ENCODE assay signal across 8 cellular contexts in genomic region chr6:108558372-108559096, GRCh38. TPM values are rescaled to one million over a fixed set of nuclear protein-coding genes. Genes with fewer than 3 reads are reported as not detected.
A peak's percentile ranks its signal among the peaks of the same experiment; 100 is the strongest.
DNase-seq lines count a peak whose midpoint lies in the region; ATAC-seq lines count a peak whose summit lies in the region.

No MANE protein-coding gene starts in this region.

- no peaks in the 10 kb centered on the region for H3K27me3 Mint-ChIP-seq in CD4-positive, CD25-positive, alpha-beta regulatory T cell

- no peaks in the 10 kb centered on the region for H3K9me3 ChIP-seq in CD4-positive, CD25-positive, alpha-beta regulatory T cell (ENCODE audit: control insufficient read depth in 2 of 2, low read length in 2 of 2)
- no peaks in the 10 kb centered on the region for H3K9me3 ChIP-seq in effector memory CD4-positive, alpha-beta T cell (ENCODE audit: control insufficient read depth, low read length)

- H3K36me3 Mint-ChIP-seq in CD4-positive, CD25-positive, alpha-beta regulatory T cell = peaks cover 6% of the 10 kb centered on the region

- peak overlapping the region; percentile 99 for H3K4me3 ChIP-seq in CD4-positive, CD25-positive, alpha-beta regulatory T cell (ENCODE audit: low read depth, low read length)
- peak overlapping the region; percentile 98 for H3K4me3 ChIP-seq in effector memory CD4-positive, alpha-beta T cell (ENCODE audit: insufficient read depth, low read depth, low read length, poor library complexity, severe bottlenecking)

- peak; percentile 70 to 72 for ATAC-seq in CD4-positive, CD25-positive, alpha-beta regulatory T cell (ENCODE audit: low read depth in 2 of 2)
- ATAC-seq in GM21360 (IDR thresholded peaks at IDR 0.05; ENCODE audit: unreplicated experiment) = peak; percentile 59

- H3K36me3 ChIP-seq in CD4-positive, CD25-positive, alpha-beta regulatory T cell (ENCODE audit: control insufficient read depth, insufficient read depth, low read length) = no peaks in the 10 kb centered on the region
- H3K36me3 ChIP-seq in effector memory CD4-positive, alpha-beta T cell (ENCODE audit: control insufficient read depth, insufficient read depth, low read length) = no peaks in the 10 kb centered on the region

- H3K4me1 ChIP-seq in CD4-positive, CD25-positive, alpha-beta regulatory T cell (ENCODE audit: control insufficient read depth, insufficient read depth, low read length, poor library complexity, severe bottlenecking) = peaks cover 20% of the 10 kb centered on the region
- H3K4me1 ChIP-seq in effector memory CD4-positive, alpha-beta T cell (ENCODE audit: control insufficient read depth, insufficient read depth, low read length, poor library complexity, severe bottlenecking) = peaks cover 12% of the 10 kb centered on the region

- peak overlapping the region; percentile 91 to 100 (median 99) for H3K27ac Mint-ChIP-seq in CD4-positive, CD25-positive, alpha-beta regulatory T cell

- peak overlapping the region; percentile 100 for H3K27ac ChIP-seq in CD4-positive, CD25-positive, alpha-beta regulatory T cell (ENCODE audit: insufficient read depth, low read length, poor library complexity, severe bottlenecking)
- peak overlapping the region; percentile 99 for H3K27ac ChIP-seq in effector memory CD4-positive, alpha-beta T cell (ENCODE audit: insufficient read depth, low read length, poor library complexity, severe bottlenecking)

- H3K27me3 ChIP-seq in CD4-positive, CD25-positive, alpha-beta regulatory T cell (ENCODE audit: control insufficient read depth, insufficient read depth, low read length) = no peaks in the 10 kb centered on the region
- H3K27me3 ChIP-seq in effector memory CD4-positive, alpha-beta T cell (replicated peaks; ENCODE audit: control insufficient read depth, insufficient read depth, low read length, poor library complexity, severe bottlenecking) = no peaks in the 10 kb centered on the region

- H3K4me3 Mint-ChIP-seq in CD4-positive, CD25-positive, alpha-beta regulatory T cell = peak overlapping the region; percentile 97 to 100 (median 98)

- DNase-seq in CD4-positive, CD25-positive, alpha-beta regulatory T cell = peak; percentile 96 to 99 (median 98)
- DNase-seq in HT-29 (ENCODE audit: low spot score) = peak; percentile 96
- DNase-seq in NK-92 treated with Interleukin-12 subunit alpha and Interleukin-12 subunit beta, amount 100 ng/mL, for 24 hours (lab: John Stamatoyannopoulos, UW) = peak; percentile 97
- peak; percentile 66 to 86 (median 70) for DNase-seq in activated CD8-positive, alpha-beta memory T cell treated with anti-CD3 and anti-CD28 coated beads for 48 hours (ENCODE audit: low read depth in 2 of 3, low spot score in 2 of 3)
- DNase-seq in effector memory CD4-positive, alpha-beta T cell = peak; percentile 94 to 96 (median 95)
- DNase-seq in medulla oblongata (ENCODE audit: extremely low spot score) = peak; percentile 99
- peak; percentile 85 to 94 (median 93) for DNase-seq in stimulated activated CD4-positive, alpha-beta T cell treated with anti-CD3 and anti-CD28 coated beads, TNF-alpha, amount 100 ng/mL, for 4 hours (ENCODE audit: low read depth in 3 of 3)

- H3K9me3 Mint-ChIP-seq in CD4-positive, CD25-positive, alpha-beta regulatory T cell = peaks cover 0 to 5% (median 0%) of the 10 kb centered on the region in 7 donors

- peaks cover 10 to 27% (median 16%) of the 10 kb centered on the region in 4 donors for H3K4me1 Mint-ChIP-seq in CD4-positive, CD25-positive, alpha-beta regulatory T cell

RNA-seq across cellular contexts. Expression of gene FOXO3, which starts 2.2 kb away (rescaled TPM):
- total RNA-seq in CD4-positive, CD25-positive, alpha-beta regulatory T cell = 24.2 TPM
- 10 to 100 TPM; 16.9 to 23.3 (median 20.2) TPM for polyA plus RNA-seq in CD4-positive, CD25-positive, alpha-beta regulatory T cell
- 22.1 and 22.3 TPM in 2 replicates for total RNA-seq in HT-29 (2014; rRNA removed; shearing (Covaris generic))

Comparison
In these comparisons a context has a peak if more than half of its experiments do, and no peak if none do; other contexts are left out.
1. Peak in every context shown above with its lines: DNase-seq, ATAC-seq, H3K4me3 ChIP-seq and H3K27ac ChIP-seq.